ENCODE assay signal across 13 cellular contexts in the genomic region with DNA sequence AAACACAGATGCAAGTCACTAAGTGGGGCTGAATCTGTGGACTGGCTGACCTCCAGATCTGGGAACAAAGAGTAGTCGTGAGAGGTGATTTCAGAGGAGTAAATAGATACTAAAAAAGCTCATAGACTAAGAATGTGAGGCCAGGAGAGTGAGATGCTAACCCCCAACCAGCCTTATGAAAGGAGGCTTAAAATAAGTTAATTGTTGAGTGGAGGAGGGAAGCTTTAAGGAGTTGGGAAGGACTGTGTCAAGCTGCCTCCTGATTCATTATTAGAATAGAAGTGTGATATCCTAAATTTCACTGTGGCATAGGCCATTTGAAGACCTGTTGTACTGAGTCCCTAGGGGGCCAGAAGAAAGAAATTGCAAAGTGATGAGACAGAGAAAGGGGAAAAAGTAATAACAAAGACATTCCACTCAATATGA.
DNase-seq lines count a peak whose midpoint lies in the region; ATAC-seq and TF ChIP-seq lines count a peak whose summit lies in the region.
"Had no signal": no experiment of that assay in that cellular context is flagged by ENCODE, and none has a peak within 500 bp of the region (broad histone marks: within the 10 kb centered on the region; RNA-seq: fewer than 3 reads in every experiment).

No MANE protein-coding gene starts in this region.

- no peak for ATAC-seq in memory B cell (ENCODE audit: low read depth)
- ATAC-seq in activated CD4-positive, CD25-positive, alpha-beta regulatory T cell treated with anti-CD3 and anti-CD28 coated beads, Interleukin-2, amount 50 U/mL, for 24 hours: no peak
- ATAC-seq: upper lobe of right lung had no signal

- peaks cover 7% of the 10 kb centered on the region for H3K36me3 Mint-ChIP-seq in memory B cell

- no peak for TF ChIP-seq CTCF in astrocyte of the cerebellum (IDR thresholded peaks at IDR 0.05; ENCODE audit: low read depth, low read length, missing control alignments)

- no peaks in the 10 kb centered on the region for H3K27me3 Mint-ChIP-seq in memory B cell

- in situ Hi-C loops in ACHN (cut with HindIII; ENCODE audit: low pct_ligation_motif_present, low pct_unique_long_range_greater_than_20kb, low sequenced_read_pairs): no loop called here
- in situ Hi-C loops in astrocyte of the cerebellum (cut with HindIII; ENCODE audit: low sequenced_read_pairs): no loop called here

- no peaks in the 10 kb centered on the region for H3K9me3 Mint-ChIP-seq in memory B cell
- H3K9me3 Mint-ChIP-seq: CD14-positive monocyte had no signal

- H3K4me3 ChIP-seq in H7 (ENCODE audit: insufficient read depth, low read depth, low read length) (no peak overlapping the region), astrocyte of the cerebellum (ENCODE audit: low read depth, low read length) (no peak overlapping the region)
- H3K4me3 ChIP-seq: upper lobe of right lung had no signal

- H3K36me3 ChIP-seq in H7 (replicated peaks; ENCODE audit: control insufficient read depth, insufficient read depth, low read length): no peaks in the 10 kb centered on the region

- DNase-seq in ACHN (peak; percentile 37), H7 (peak; percentile 49), astrocyte of the cerebellum (ENCODE audit: low read depth) (peak; percentile 59), memory B cell (ENCODE audit: low spot score in 2 of 2) (no peak), GOT3 (lab: John Stamatoyannopoulos, UW) (no peak), NCI-H187 (lab: John Stamatoyannopoulos, UW) (no peak), COR-L47 (lab: John Stamatoyannopoulos, UW) (no peak)
- DNase-seq: NCI-H2081, small intestine, T-helper 2 cell, upper lobe of right lung had no signal

- H3K4me3 Mint-ChIP-seq in memory B cell: no peak overlapping the region
- H3K4me3 Mint-ChIP-seq: CD14-positive monocyte had no signal

- H3K4me1 Mint-ChIP-seq in memory B cell: peaks cover 2% of the 10 kb centered on the region
- H3K4me1 Mint-ChIP-seq: CD14-positive monocyte had no signal

- peak overlapping the region; percentile 55 for H3K27ac Mint-ChIP-seq in memory B cell

- no peaks in the 10 kb centered on the region for H3K27me3 ChIP-seq in H7 (ENCODE audit: control insufficient read depth, insufficient read depth, low read length)
- H3K27me3 ChIP-seq: upper lobe of right lung had no signal

Comparison
In these comparisons a context has a peak if more than half of its experiments do, and no peak if none do; other contexts are left out.
1. DNase-seq: peak in ACHN (single experiment), H7 (single experiment) and astrocyte of the cerebellum (single experiment); none in memory B cell (0 of 2), GOT3 (single experiment), NCI-H187 (0 of 2) and COR-L47 (single experiment).